In genomic region chrX:31884535-31884934, GRCh38 we compare ENCODE assay signal across 33 cellular contexts.
"Had no signal": no experiment of that assay in that cellular context is flagged by ENCODE, and none has a peak within 500 bp of the region (broad histone marks: within the 10 kb centered on the region; RNA-seq: fewer than 3 reads in every experiment).

No MANE protein-coding gene starts in this region.

- ATAC-seq: activated CD4-positive, CD25-positive, alpha-beta regulatory T cell treated with anti-CD3 and anti-CD28 coated beads, Interleukin-2, amount 50 U/mL, for 24 hours; activated CD8-positive, alpha-beta T cell treated with anti-CD3 and anti-CD28 coated beads for 36 hours; activated T-cell treated with anti-CD3 and anti-CD28 coated beads, Interleukin-2, amount 50 U/mL, for 4 hours; activated T-helper 17 cell treated with anti-CD3 and anti-CD28 coated beads, Interleukin-2, amount 50 U/mL, for 72 hours; effector memory CD8-positive, alpha-beta T cell; T-helper 17 cell had no signal

- DNase-seq: activated B cell treated with CpG ODN at 0.5 μM for 24 hours; activated CD4-positive, alpha-beta T cell treated with anti-CD3 and anti-CD28 coated beads for 48 hours; activated CD4-positive, alpha-beta T cell treated with anti-CD3 and anti-CD28 coated beads, Interleukin-2, amount 50 U/mL, for 1 hour; activated CD4-positive, alpha-beta T cell treated with anti-CD3 and anti-CD28 coated beads, Interleukin-2, amount 50 U/mL, for 48 hours; activated CD8-positive, alpha-beta memory T cell treated with anti-CD3 and anti-CD28 coated beads for 24 hours; activated CD8-positive, alpha-beta T cell treated with anti-CD3 and anti-CD28 coated beads for 36 hours; activated effector memory CD4-positive, alpha-beta T cell treated with Interleukin-2 at 50 U/mL for 16 hours; activated gamma-delta T cell treated with Interleukin-2 at 50 U/mL for 16 hours; activated naive CD4-positive, alpha-beta T cell treated with anti-CD3 and anti-CD28 coated beads, Interleukin-2, amount 50 U/mL, for 16 hours; activated naive CD4-positive, alpha-beta T cell treated with Interleukin-2 at 50 U/mL for 16 hours; activated T-cell treated with anti-CD3 and anti-CD28 coated beads, Interleukin-2, amount 50 U/mL, for 4 hours; amniotic stem cell; anterior cingulate cortex; brain microvascular endothelial cell; cortex of kidney; dermis blood vessel endothelial cell; effector CD4-positive, alpha-beta T cell; effector memory CD8-positive, alpha-beta T cell; esophagus squamous epithelium; foreskin melanocyte; head of caudate nucleus; T-helper 1 cell; T-helper 17 cell; T1000; WERI-Rb-1 had no signal

- H3K27me3 Mint-ChIP-seq: activated B cell treated with CpG ODN at 0.5 μM for 24 hours; activated CD8-positive, alpha-beta T cell treated with anti-CD3 and anti-CD28 coated beads for 36 hours; activated naive CD8-positive, alpha-beta T cell; activated T-helper 17 cell treated with anti-CD3 and anti-CD28 coated beads, Interleukin-2, amount 50 U/mL, for 72 hours; central memory CD8-positive, alpha-beta T cell; effector memory CD8-positive, alpha-beta T cell; T-helper 17 cell had no signal

- H3K9me3 Mint-ChIP-seq: activated B cell treated with CpG ODN at 0.5 μM for 24 hours; activated CD8-positive, alpha-beta T cell treated with anti-CD3 and anti-CD28 coated beads for 36 hours; activated T-cell treated with anti-CD3 and anti-CD28 coated beads, Interleukin-2, amount 50 U/mL, for 4 hours; activated T-helper 17 cell treated with anti-CD3 and anti-CD28 coated beads, Interleukin-2, amount 50 U/mL, for 72 hours; central memory CD8-positive, alpha-beta T cell had no signal

- H3K4me3 ChIP-seq: esophagus squamous epithelium had no signal

- H3K36me3 ChIP-seq: brain microvascular endothelial cell, esophagus squamous epithelium, WERI-Rb-1 had no signal

- H3K27ac ChIP-seq: brain microvascular endothelial cell, epithelial cell of prostate, esophagus squamous epithelium, WERI-Rb-1 had no signal

- H3K27me3 ChIP-seq: brain microvascular endothelial cell, esophagus squamous epithelium had no signal

- H3K9me3 ChIP-seq: esophagus squamous epithelium had no signal

- H3K36me3 Mint-ChIP-seq: activated naive CD8-positive, alpha-beta T cell had no signal

- H3K27ac Mint-ChIP-seq: activated B cell treated with CpG ODN at 0.5 μM for 24 hours; activated CD8-positive, alpha-beta T cell treated with anti-CD3 and anti-CD28 coated beads for 36 hours; activated naive CD8-positive, alpha-beta T cell; activated T-helper 17 cell treated with anti-CD3 and anti-CD28 coated beads, Interleukin-2, amount 50 U/mL, for 72 hours; effector memory CD8-positive, alpha-beta T cell; T-helper 17 cell; T-helper 2 cell treated with Interferon-gamma antibody and Interleukin-4, amounts not matched to agents 5 μg/mL and 100 μg/mL, for 36 hours had no signal

- H3K4me1 ChIP-seq: esophagus squamous epithelium had no signal

- FAIRE-seq: bronchial epithelial cell, endothelial cell of umbilical vein had no signal

- H3K4me3 Mint-ChIP-seq: activated B cell treated with CpG ODN at 0.5 μM for 24 hours; activated CD8-positive, alpha-beta T cell treated with anti-CD3 and anti-CD28 coated beads for 36 hours; activated naive CD8-positive, alpha-beta T cell; activated T-cell treated with anti-CD3 and anti-CD28 coated beads, Interleukin-2, amount 50 U/mL, for 4 hours; activated T-helper 17 cell treated with anti-CD3 and anti-CD28 coated beads, Interleukin-2, amount 50 U/mL, for 72 hours; central memory CD8-positive, alpha-beta T cell; effector memory CD8-positive, alpha-beta T cell; T-helper 17 cell; T-helper 2 cell treated with Interferon-gamma antibody and Interleukin-4, amounts not matched to agents 5 μg/mL and 100 μg/mL, for 36 hours had no signal

- H3K4me1 Mint-ChIP-seq: activated B cell treated with CpG ODN at 0.5 μM for 24 hours; activated T-helper 17 cell treated with anti-CD3 and anti-CD28 coated beads, Interleukin-2, amount 50 U/mL, for 72 hours; central memory CD8-positive, alpha-beta T cell; T-helper 17 cell had no signal
